12 cellular contexts compared by ENCODE assay signal in the genomic region with DNA sequence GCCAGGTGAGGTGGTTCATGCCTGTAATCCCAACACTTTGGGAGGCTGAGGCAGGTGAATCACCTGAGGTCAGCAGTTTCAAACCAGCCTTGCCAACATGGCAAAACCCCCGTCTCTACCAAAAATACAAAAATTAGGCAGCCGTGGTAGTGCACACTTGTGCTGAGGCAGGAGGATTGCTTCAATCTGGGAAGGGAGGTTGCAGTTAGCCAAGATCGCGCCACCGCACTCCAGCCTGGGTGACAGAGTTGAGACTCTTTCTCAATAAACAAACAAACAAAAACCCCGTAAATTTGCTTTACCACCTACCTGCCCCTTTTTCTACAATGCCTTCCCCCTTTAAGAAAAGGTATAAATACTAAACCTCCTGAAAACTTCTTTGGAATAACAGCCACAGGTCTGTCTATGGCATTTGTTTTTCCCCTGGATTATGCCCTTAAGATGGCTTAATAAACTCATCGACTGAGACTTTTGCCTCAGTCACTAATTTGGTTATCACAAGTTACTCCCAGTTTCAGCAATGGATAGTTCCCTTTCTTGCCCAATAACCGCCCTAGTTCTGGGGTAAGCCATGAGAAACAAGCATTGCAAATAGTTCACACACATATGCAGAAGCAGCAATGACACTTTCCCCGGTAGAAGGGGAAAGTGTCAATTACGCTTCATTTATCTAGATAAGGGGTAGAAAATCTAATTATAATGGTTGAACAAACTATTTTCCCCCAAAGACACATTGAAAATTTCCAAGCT. TPM values are rescaled to one million over a fixed set of nuclear protein-coding genes. Genes with fewer than 3 reads are reported as not detected.
A peak's percentile ranks its signal among the peaks of the same experiment; 100 is the strongest.
DNase-seq lines count a peak whose midpoint lies in the region; ATAC-seq and TF ChIP-seq lines count a peak whose summit lies in the region.
"Had no signal": no experiment of that assay in that cellular context is flagged by ENCODE, and none has a peak within 500 bp of the region (broad histone marks: within the 10 kb centered on the region; RNA-seq: fewer than 3 reads in every experiment).

No MANE protein-coding gene starts in this region.

- no peaks in the 10 kb centered on the region for H3K79me2 ChIP-seq in GM23248 (ENCODE audit: insufficient read depth)

- DNase-seq in GM23248 = peak; percentile 27
- DNase-seq in SKM-1 (lab: John Stamatoyannopoulos, UW; ENCODE audit: unreplicated experiment) = peak; percentile 11
- DNase-seq in stimulated activated CD4-positive, alpha-beta T cell treated with anti-CD3 and anti-CD28 coated beads, Interleukin-2, amount 100 ng/mL, for 48 hours = no peak
- DNase-seq in NCI-H1048 (lab: John Stamatoyannopoulos, UW) = no peak
- no peak for DNase-seq in UCSD-AML1 (lab: John Stamatoyannopoulos, UW; ENCODE audit: unreplicated experiment)
- DNase-seq: activated CD4-positive, alpha-beta T cell treated with anti-CD3 and anti-CD28 coated beads, Interleukin-2, amount 50 U/mL, for 48 hours; DMS 273 treated with DMSO at 0.1 percent for 48 hours; NCI-H226 had no signal

- no peak overlapping the region for H3K4me3 ChIP-seq in GM23248
- no peak overlapping the region for H3K4me3 ChIP-seq in gastroesophageal sphincter
- H3K4me3 ChIP-seq in skeletal muscle satellite cell (ENCODE audit: low read length) = no peak overlapping the region
- H3K4me3 ChIP-seq: K562 had no signal

- whole genome bisulfite sequencing in GM23248 (ENCODE audit: low coverage in 1 of 2, low lambda C conversion rate in 2 of 2, missing lambda C conversion rate in 2 of 2), 2 experiments = 77 to 79% methylated on average over 10 of the region's 10 CpGs
- WGBS in gastroesophageal sphincter (ENCODE audit: low coverage in 1 of 2), 2 donors = 78 to 81% methylated on average over 5 to 10 of the region's 10 CpGs

- no peak overlapping the region for H2AFZ ChIP-seq in GM23248

- H3K4me2 ChIP-seq in GM23248 (ENCODE audit: unreplicated experiment) (no peak overlapping the region), skeletal muscle satellite cell (ENCODE audit: low read length) (peak overlapping the region; percentile 32)

- H3F3A ChIP-seq in GM23248 (ENCODE audit: insufficient read depth) = peaks cover 16% of the 10 kb centered on the region

- no peaks in the 10 kb centered on the region for H3K9me2 ChIP-seq in GM23248 (ENCODE audit: insufficient read depth)

- H3K27me3 ChIP-seq in GM23248 (replicated peaks; ENCODE audit: insufficient read depth) (no peaks in the 10 kb centered on the region), gastroesophageal sphincter (no peaks in the 10 kb centered on the region), skeletal muscle satellite cell (ENCODE audit: control insufficient read depth, insufficient read depth, low read length) (no peaks in the 10 kb centered on the region)

- ATAC-seq in gastroesophageal sphincter = no peak
- ATAC-seq in activated CD4-positive, CD25-positive, alpha-beta regulatory T cell treated with anti-CD3 and anti-CD28 coated beads, Interleukin-2, amount 50 U/mL, for 24 hours = no peak
- ATAC-seq: K562 had no signal

- no peak overlapping the region for H3K27ac ChIP-seq in GM23248
- peak overlapping the region in 3 of 4 donors; percentile 39 to 71 (median 39) for H3K27ac ChIP-seq in gastroesophageal sphincter

- H3K4me1 ChIP-seq in GM23248 (ENCODE audit: insufficient read depth) = peaks cover 25% of the 10 kb centered on the region
- peaks cover 15 to 52% (median 22%) of the 10 kb centered on the region in 3 donors for H3K4me1 ChIP-seq in gastroesophageal sphincter
- peaks cover 26% of the 10 kb centered on the region for H3K4me1 ChIP-seq in skeletal muscle satellite cell (ENCODE audit: control insufficient read depth, insufficient read depth, low read length)

- no peak for TF ChIP-seq POLR2A in gastroesophageal sphincter (IDR thresholded peaks at IDR 0.05)

- TF ChIP-seq EP300 in gastroesophageal sphincter (IDR thresholded peaks at IDR 0.05) = no peak

- no peak for TF ChIP-seq CTCF in gastroesophageal sphincter (IDR thresholded peaks at IDR 0.05)

- H4K20me1 ChIP-seq in GM23248 (ENCODE audit: insufficient read depth) = no peaks in the 10 kb centered on the region

- H3K36me3 ChIP-seq in GM23248 (ENCODE audit: low read depth) (no peaks in the 10 kb centered on the region), gastroesophageal sphincter (peaks cover 0 to 33% of the 10 kb centered on the region in 2 donors), skeletal muscle satellite cell (ENCODE audit: insufficient read depth, low read length) (no peaks in the 10 kb centered on the region)

- no peak overlapping the region for H3K9ac ChIP-seq in GM23248
- no peak overlapping the region for H3K9ac ChIP-seq in skeletal muscle satellite cell (ENCODE audit: low read depth, low read length)

- H3K9me3 ChIP-seq in GM23248 (ENCODE audit: low read depth) = no peaks in the 10 kb centered on the region
- H3K9me3 ChIP-seq in gastroesophageal sphincter = no peaks in the 10 kb centered on the region
- H3K9me3 ChIP-seq in skeletal muscle satellite cell (replicated peaks; ENCODE audit: low read length) = no peaks in the 10 kb centered on the region

- in situ Hi-C loops in GM23248 (cut with MboI) = no loop called here

RNA-seq across cellular contexts. Expression of gene SVIL, which starts 52.8 kb away (rescaled TPM):
- total RNA-seq in GM23248 (2014; rRNA removed; shearing (Covaris generic)) = 6.6 and 7.3 TPM in 2 replicates
- 5.9 and 11.0 TPM in 2 replicates for polyA plus RNA-seq in GM23248 (2016; fragmentation: Nextera tagmentation; extraction: Ambion mirVana)
- total RNA-seq in gastroesophageal sphincter = 1,000 to 10,000 TPM in 2 of 4 donors, 100 to 1,000 TPM in 2; 585 to 1,262 (median 942) TPM
- total RNA-seq in skeletal muscle satellite cell (2012; rRNA removed) = 50.7 and 58.3 TPM in 2 replicates

Comparison
In these comparisons a context has a peak if more than half of its experiments do, and no peak if none do; other contexts are left out.
1. DNase-seq: peak in GM23248 (single experiment) and SKM-1 (single experiment); none in stimulated activated CD4-positive, alpha-beta T cell treated with anti-CD3 and anti-CD28 coated beads, Interleukin-2, amount 100 ng/mL, for 48 hours (0 of 2), NCI-H1048 (single experiment) and UCSD-AML1 (single experiment).
2. RNA of gene SVIL, which starts 52.8 kb away (total RNA-seq): 585 to 1,262 TPM in gastroesophageal sphincter; 6.6 to 7.3 TPM in GM23248; every median in the first group is over 10 times any median in the second.